Comparison of ENCODE assay signal across 8 cellular contexts in genomic region chr9:111661802-111662491, GRCh38. TPM values are rescaled to one million over a fixed set of nuclear protein-coding genes. Genes with fewer than 3 reads are reported as not detected.
DNase-seq lines count a peak whose midpoint lies in the region; ATAC-seq and TF ChIP-seq lines count a peak whose summit lies in the region.

No MANE protein-coding gene starts in this region.

- no peaks in the 10 kb centered on the region for H3K9me3 ChIP-seq in mesodermal cell (ENCODE audit: control insufficient read depth, low read length)

- DNase-seq in NCI-H2171 treated with DMSO at 0.1 percent for 48 hours (lab: John Stamatoyannopoulos, UW) (peak; percentile 7), NCI-H2171 (lab: John Stamatoyannopoulos, UW) (no peak), NCI-H1105 (lab: John Stamatoyannopoulos, UW) (peak; percentile 5), endothelial cell (ENCODE audit: low spot score) (peak; percentile 35)
- DNase-seq in activated CD8-positive, alpha-beta memory T cell treated with anti-CD3 and anti-CD28 coated beads for 24 hours = peak; percentile 77
- peak in 4 of 6 experiments; percentile 20 to 46 (median 33) for DNase-seq in stimulated activated naive CD4-positive, alpha-beta T cell (lab: John Stamatoyannopoulos, UW)

- H3K36me3 Mint-ChIP-seq in endothelial cell (ENCODE audit: low read depth, unreplicated experiment) = peaks cover 5% of the 10 kb centered on the region

- WGBS in mesodermal cell (ENCODE audit: insufficient coverage in 2 of 2), 2 experiments = 2 to 3% methylated on average over 42 to 49 of the region's 57 CpGs

- H3K27ac Mint-ChIP-seq in endothelial cell (ENCODE audit: unreplicated experiment) = peak overlapping the region; percentile 91

- peaks cover 13% of the 10 kb centered on the region for H3K4me1 ChIP-seq in mesodermal cell (ENCODE audit: control insufficient read depth, insufficient read depth, low read length, poor library complexity, severe bottlenecking)

- H3K4me1 Mint-ChIP-seq in endothelial cell (ENCODE audit: unreplicated experiment) = peaks cover 24% of the 10 kb centered on the region

- H3K27me3 Mint-ChIP-seq in endothelial cell (ENCODE audit: unreplicated experiment) = peaks cover 14% of the 10 kb centered on the region

- no peak for TF ChIP-seq CTCF in endothelial cell (IDR thresholded peaks at IDR 0.05; ENCODE audit: unreplicated experiment)

- H3K9me3 Mint-ChIP-seq in endothelial cell (ENCODE audit: unreplicated experiment) = no peaks in the 10 kb centered on the region

- H3K36me3 ChIP-seq in mesodermal cell (ENCODE audit: control insufficient read depth, insufficient read depth, low read length) = peaks cover 13% of the 10 kb centered on the region

- ATAC-seq in HG02623 (IDR thresholded peaks at IDR 0.05; ENCODE audit: unreplicated experiment) = peak; percentile 26

- peak overlapping the region; percentile 99 for H3K4me3 Mint-ChIP-seq in endothelial cell (ENCODE audit: unreplicated experiment)

- peak overlapping the region; percentile 56 for H3K4me3 ChIP-seq in mesodermal cell (ENCODE audit: extremely low read depth, insufficient read depth, low read length, poor library complexity, severe bottlenecking)

- peak overlapping the region; percentile 11 for H3K27ac ChIP-seq in mesodermal cell (ENCODE audit: low read depth, low read length, severe bottlenecking)

RNA-seq across cellular contexts. Expression of gene GNG10, which starts 0.5 kb away (rescaled TPM):
- total RNA-seq in endothelial cell (ENCODE audit: unreplicated experiment) = 60.4 TPM
- 48.1 TPM for polyA plus RNA-seq in mesodermal cell (2013, experiment 1 of 2)
- polyA plus RNA-seq in mesodermal cell (2013, experiment 2 of 2) = 49.4 TPM

RNA-seq across cellular contexts. Expression of gene DNAJC25, which starts 30.8 kb away (rescaled TPM):
- 3.9 TPM for total RNA-seq in endothelial cell (ENCODE audit: unreplicated experiment)
- 7.4 TPM for polyA plus RNA-seq in mesodermal cell (2013, experiment 1 of 2)
- 11.1 TPM for polyA plus RNA-seq in mesodermal cell (2013, experiment 2 of 2)
